ENCODE assay signal across 24 cellular contexts in the genomic region with DNA sequence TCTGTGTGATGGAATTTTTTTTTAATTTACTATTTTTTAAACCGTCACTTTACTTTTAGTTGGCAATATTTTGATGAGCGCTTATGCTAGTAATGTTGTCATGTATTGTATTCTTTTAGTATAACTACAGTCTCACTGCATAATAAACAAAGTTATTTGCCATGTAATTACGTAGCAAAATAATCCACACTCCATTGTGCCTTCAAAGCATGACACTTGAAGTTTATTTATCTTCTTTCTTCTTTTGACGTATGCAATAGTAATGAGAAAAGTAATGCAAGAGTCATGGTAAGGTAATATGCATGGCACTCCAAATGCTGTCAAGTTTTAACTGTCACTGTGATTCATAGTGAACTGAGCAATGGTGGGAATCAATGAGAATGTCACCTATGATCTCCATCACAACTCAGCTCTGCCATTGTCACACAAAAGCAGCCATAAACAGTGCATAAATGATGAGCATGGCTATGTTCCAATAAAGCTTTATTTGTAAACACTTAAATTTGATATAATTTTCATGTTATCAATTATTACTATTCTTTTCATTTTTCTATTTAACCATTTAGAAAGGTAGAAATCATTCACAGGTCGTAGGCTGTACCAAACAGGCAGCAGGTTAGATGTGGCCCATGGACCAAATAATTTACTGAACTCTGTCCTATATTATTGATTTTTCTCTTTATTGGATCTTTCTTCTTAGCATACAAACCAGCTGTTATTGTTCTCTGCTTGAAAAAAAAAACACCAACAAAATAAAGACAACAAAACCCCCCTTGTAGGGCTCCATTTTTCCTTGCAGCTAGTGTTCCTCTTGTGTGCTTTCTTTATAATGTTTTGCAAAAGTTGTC.
"Had no signal": no experiment of that assay in that cellular context is flagged by ENCODE, and none has a peak within 500 bp of the region (broad histone marks: within the 10 kb centered on the region; RNA-seq: fewer than 3 reads in every experiment).

No MANE protein-coding gene starts in this region.

- H3K4me3 ChIP-seq: breast epithelium had no signal

- H3K27me3 ChIP-seq: breast epithelium had no signal

- H3K27ac ChIP-seq: breast epithelium had no signal

- H3K9me3 ChIP-seq: breast epithelium had no signal

- H3K36me3 ChIP-seq: breast epithelium had no signal

- FAIRE-seq: RCC 7860 had no signal

- H3K4me1 ChIP-seq: breast epithelium had no signal

- DNase-seq: activated CD4-positive, alpha-beta T cell treated with anti-CD3 and anti-CD28 coated beads for 48 hours; activated CD4-positive, alpha-beta T cell treated with anti-CD3 and anti-CD28 coated beads, Interleukin-2, amount 50 U/mL, for 48 hours; activated CD4-positive, CD25-positive, alpha-beta regulatory T cell treated with anti-CD3 and anti-CD28 coated beads, Interleukin-2, amount 50 U/mL, for 72 hours; activated CD8-positive, alpha-beta memory T cell treated with anti-CD3 and anti-CD28 coated beads, Interleukin-2, amount 10 ng/mL, durations not matched to agents 7 days and 5 days; activated effector memory CD4-positive, alpha-beta T cell treated with Interleukin-2 at 50 U/mL for 16 hours; activated naive CD4-positive, alpha-beta T cell; activated T-cell treated with anti-CD3 and anti-CD28 coated beads, Interleukin-2, amount 50 U/mL, for 24 hours; aorta; caudate nucleus; NCI-H1048; NCI-H146; NCI-H187 treated with DMSO at 0.1 percent for 48 hours; NCI-H2081 treated with DMSO at 0.1 percent for 48 hours; NCI-H2171 treated with DMSO at 0.1 percent for 48 hours; NCI-H345; NCI-H510A; NCI-H526 treated with DMSO at 0.1 percent for 48 hours; PC-3; SHP77 treated with DMSO at 0.1 percent for 48 hours; T-helper 17 cell; T-helper 9 cell had no signal

- ATAC-seq: activated CD8-positive, alpha-beta memory T cell treated with anti-CD3 and anti-CD28 coated beads, Interleukin-2, amount 10 ng/mL, durations not matched to agents 7 days and 5 days; PC-3; T-helper 17 cell; WTC11 had no signal
